ENCODE assay signal across 8 cellular contexts in genomic region chr1:175154595-175155472, GRCh38. TPM values are rescaled to one million over a fixed set of nuclear protein-coding genes. Genes with fewer than 3 reads are reported as not detected.
A peak's percentile ranks its signal among the peaks of the same experiment; 100 is the strongest.
DNase-seq lines count a peak whose midpoint lies in the region; ATAC-seq, FAIRE-seq and TF ChIP-seq lines count a peak whose summit lies in the region.

No MANE protein-coding gene starts in this region.

- no peak overlapping the region for H3K4me3 ChIP-seq in A549
- no peak overlapping the region; a peak in 1 of 4 replicates for H3K4me3 ChIP-seq in SK-N-SH (ENCODE audit: low read depth in 2 of 2, low read length in 1 of 2)
- H3K4me3 ChIP-seq in retinal pigment epithelial cell (ENCODE audit: low read length), result no peak overlapping the region

- no peaks in the 10 kb centered on the region for H4K20me1 ChIP-seq in SK-N-SH (ENCODE audit: insufficient read depth)

- WGBS in A549 (ENCODE audit: missing lambda C conversion rate), result 4% methylated on average over 11 of the region's 11 CpGs
- WGBS in SK-N-SH (ENCODE audit: low lambda C conversion rate), result 12% methylated on average over 11 of the region's 11 CpGs

- intact Hi-C loops in cardiac septum (cut with DNase I), result loop anchor here (5.0 kb wide), 2 partner anchors 67 to 917 kb away; no protein-coding TSS in a partner anchor

- peaks cover 41% of the 10 kb centered on the region for H3K27me3 Mint-ChIP-seq in activated naive CD4-positive, alpha-beta T cell treated with anti-CD3 and anti-CD28 coated beads, Interleukin-2, amount 10 ng/mL, durations not matched to agents 7 days and 5 days

- TF ChIP-seq POLR2A in A549 (IDR thresholded peaks at IDR 0.05; ENCODE audit: low read length), result no peak

- H3K4me3 Mint-ChIP-seq in activated naive CD4-positive, alpha-beta T cell treated with anti-CD3 and anti-CD28 coated beads, Interleukin-2, amount 10 ng/mL, durations not matched to agents 7 days and 5 days, result no peak overlapping the region

- no peaks in the 10 kb centered on the region for H3K36me3 ChIP-seq in SK-N-SH (replicated peaks in 1 of 2; ENCODE audit: control insufficient read depth in 1 of 2, insufficient read depth in 2 of 2, low read length in 1 of 2)

- H3K9ac ChIP-seq in SK-N-SH, result no peak overlapping the region

- H3K27ac ChIP-seq in A549, result no peak overlapping the region
- H3K27ac ChIP-seq in SK-N-SH (ENCODE audit: low read depth in 2 of 2, low read length in 1 of 2), result no peak overlapping the region

- 0 out of 2 replicates have a peak, but pooled peaks cover 10% of the 10 kb centered on the region for H3K27me3 ChIP-seq in SK-N-SH (ENCODE audit: insufficient read depth)

- POLR2A ChIA-PET in A549 (lab: Yijun Ruan, JAX) (interaction anchor here (0.6 kb wide), 1 partner anchor 158 kb away, joined by 3 read pairs; no protein-coding TSS in a partner anchor), SK-N-SH (lab: Yijun Ruan, JAX) (no interaction called here)

- H3K9me3 ChIP-seq in A549 (no peaks in the 10 kb centered on the region), SK-N-SH (no peaks in the 10 kb centered on the region)

- H3K36me3 Mint-ChIP-seq in activated naive CD4-positive, alpha-beta T cell treated with anti-CD3 and anti-CD28 coated beads, Interleukin-2, amount 10 ng/mL, durations not matched to agents 7 days and 5 days, result peaks cover 17% of the 10 kb centered on the region

- TF ChIP-seq RAD21 in A549 (conservative IDR thresholded peaks at IDR 0.05 in 1 of 2, IDR thresholded peaks at IDR 0.05 in 1 of 2), result peak; percentile 71 to 73
- TF ChIP-seq RAD21 in SK-N-SH (IDR thresholded peaks at IDR 0.05; ENCODE audit: low read length), result peak; percentile 87

- TF ChIP-seq CTCF in A549 (IDR thresholded peaks at IDR 0.05) (peak; percentile 84), SK-N-SH (IDR thresholded peaks at IDR 0.05) (peak; percentile 86), retinal pigment epithelial cell (conservative IDR thresholded peaks at IDR 0.05; ENCODE audit: low read depth, low read length) (peak; percentile 93)

- H3K4me2 ChIP-seq in A549, result no peak overlapping the region
- H3K4me2 ChIP-seq in SK-N-SH, result no peak overlapping the region

- H3K9me2 ChIP-seq in SK-N-SH, result no peaks in the 10 kb centered on the region

- H2AFZ ChIP-seq in SK-N-SH (ENCODE audit: low read depth), result no peak overlapping the region

- CTCF ChIA-PET in A549 (lab: Yijun Ruan, JAX) (interaction anchor here (0.5 to 6.3 kb wide), 46 partner anchors 10 to 1730 kb away, joined by 3 to 84 read pairs (median 3); partner anchors contain the start of gene TNR), SK-N-SH (lab: Yijun Ruan, JAX) (interaction anchor here (0.6 to 9.1 kb wide), 66 partner anchors 9 to 1725 kb away, joined by 3 to 176 read pairs (median 4); partner anchors contain the start of genes KIAA0040 and TNR)
- CTCF ChIA-PET in activated naive CD4-positive, alpha-beta T cell treated with anti-CD3 and anti-CD28 coated beads, Interleukin-2, amount 10 ng/mL, durations not matched to agents 7 days and 5 days (lab: Charles Lee), result interaction anchor here (0.7 to 4.1 kb wide), 47 partner anchors 9 to 554 kb away, joined by 3 to 260 read pairs (median 5); partner anchors contain the start of gene KIAA0040

- H3K4me1 Mint-ChIP-seq in activated naive CD4-positive, alpha-beta T cell treated with anti-CD3 and anti-CD28 coated beads, Interleukin-2, amount 10 ng/mL, durations not matched to agents 7 days and 5 days, result peaks cover 12% of the 10 kb centered on the region

- DNase-seq in A549 (ENCODE audit: low read depth in 1 of 2, low spot score in 1 of 2) (peak; percentile 45 to 57), LoVo (ENCODE audit: low spot score) (peak; percentile 61), SK-N-SH (peak; percentile 62), cardiac septum (ENCODE audit: low spot score) (peak; percentile 86), retinal pigment epithelial cell (ENCODE audit: low read depth) (peak; percentile 7)
- peak; percentile 84 for DNase-seq in activated naive CD4-positive, alpha-beta T cell treated with anti-CD3 and anti-CD28 coated beads, Interleukin-2, amount 10 ng/mL, durations not matched to agents 7 days and 5 days

- peak; percentile 52 to 71; a peak in 4 of 6 replicates for ATAC-seq in A549
- peak; percentile 71 for ATAC-seq in GM18499 (IDR thresholded peaks at IDR 0.05; ENCODE audit: insufficient read depth, unreplicated experiment)
- no peak for ATAC-seq in GM21381 (IDR thresholded peaks at IDR 0.05; ENCODE audit: unreplicated experiment)

- H3F3A ChIP-seq in SK-N-SH (replicated peaks; ENCODE audit: insufficient read depth), result no peaks in the 10 kb centered on the region

- TF ChIP-seq EP300 in A549 (IDR thresholded peaks at IDR 0.05), result no peak
- no peak for TF ChIP-seq EP300 in SK-N-SH (IDR thresholded peaks at IDR 0.05; ENCODE audit: borderline replicate concordance in 1 of 2, low read depth in 1 of 2, low read length in 1 of 2)

- no peak overlapping the region for H3K27ac Mint-ChIP-seq in activated naive CD4-positive, alpha-beta T cell treated with anti-CD3 and anti-CD28 coated beads, Interleukin-2, amount 10 ng/mL, durations not matched to agents 7 days and 5 days

- no peak for FAIRE-seq in A549 (lab: Jason Lieb, UNC)

- no peaks in the 10 kb centered on the region for H3K9me3 Mint-ChIP-seq in activated naive CD4-positive, alpha-beta T cell treated with anti-CD3 and anti-CD28 coated beads, Interleukin-2, amount 10 ng/mL, durations not matched to agents 7 days and 5 days

- H3K4me1 ChIP-seq in A549 (no peaks in the 10 kb centered on the region), SK-N-SH (ENCODE audit: control insufficient read depth in 1 of 2, insufficient read depth in 2 of 2, low read depth in 1 of 2, low read length in 1 of 2) (no peaks in the 10 kb centered on the region)

- H3K79me2 ChIP-seq in SK-N-SH (ENCODE audit: insufficient read depth), result no peaks in the 10 kb centered on the region

TF ChIP-seq in A549, 52 proteins besides CTCF, POLR2A, EP300 and RAD21:
- TF ChIP-seq SREBF2 (IDR thresholded peaks at IDR 0.05) (no peak), POLR2AphosphoS2 (conservative IDR thresholded peaks at IDR 0.05; ENCODE audit: low read length) (no peak), RNF2 (IDR thresholded peaks at IDR 0.05; ENCODE audit: borderline replicate concordance, low read depth) (no peak), CEBPB (IDR thresholded peaks at IDR 0.05) (no peak), EHMT2 (IDR thresholded peaks at IDR 0.05; ENCODE audit: low read depth) (no peak), USF2 (IDR thresholded peaks at IDR 0.05) (no peak), SMC3 (IDR thresholded peaks at IDR 0.05) (peak; percentile 77), CBX2 (IDR thresholded peaks at IDR 0.05; ENCODE audit: borderline replicate concordance, low read depth) (no peak), MAZ (IDR thresholded peaks at IDR 0.05; ENCODE audit: borderline replicate concordance, low read depth, low read length) (no peak), NR3C1 (IDR thresholded peaks at IDR 0.05) (no peak), FOSL2 (IDR thresholded peaks at IDR 0.05) (no peak), FOSL2 (CRISPR knock-in tag; IDR thresholded peaks at IDR 0.05) (peak; percentile 31; the same call in 1 of the 2 replicates), ZC3H11A (IDR thresholded peaks at IDR 0.05) (no peak)

TF ChIP-seq in SK-N-SH, 30 proteins besides CTCF, POLR2A, EP300 and RAD21 (continues in another document):
- TF ChIP-seq REST (IDR thresholded peaks at IDR 0.05; ENCODE audit: low read depth, low read length) (no peak), CHD2 (IDR thresholded peaks at IDR 0.05; ENCODE audit: low read length, partially characterized antibody) (peak; percentile 39), FOSL2 (IDR thresholded peaks at IDR 0.05; ENCODE audit: borderline replicate concordance, low read depth) (no peak), SMC3 (IDR thresholded peaks at IDR 0.05; ENCODE audit: low read depth, low read length) (peak; percentile 85), PBX3 (IDR thresholded peaks at IDR 0.05) (no peak)

RNA-seq across cellular contexts. Expression of gene KIAA0040, which starts 37.7 kb away (rescaled TPM):
- 1.1 and 1.4 TPM in 2 replicates for polyA plus RNA-seq in A549 (2011; rRNA removed)
- polyA plus RNA-seq in A549 (2012; cell fraction: cytosol; rRNA removed), result 0.24 and 0.51 TPM in 2 replicates
- polyA plus RNA-seq in A549 (2012; cell fraction: nucleus; rRNA removed), result 0.17 and 0.27 TPM in 2 replicates
- 0.20 to 0.24 TPM (median 0.21 TPM) in 3 replicates for polyA plus RNA-seq in A549 (2017; fragmentation: RNase III; extraction: RNeasy Plus Mini Kit Qiagen cat#74134 plus additional on column Dnase treatment)
- polyA minus RNA-seq in A549 (2011; rRNA and poly(A)+ RNA removed), result 0.73 and 1.1 TPM in 2 replicates
- 0.08 and 0.15 TPM in 2 replicates for polyA plus RNA-seq in SK-N-SH (2012; rRNA removed)
- polyA plus RNA-seq in SK-N-SH (2012; cell fraction: cytosol; rRNA removed), result 0.06 and 0.12 TPM in 2 replicates
- polyA plus RNA-seq in SK-N-SH (2012; cell fraction: nucleus; rRNA removed), result 0.02 TPM in 1 of 2 replicates, not detected in the other
- 9.7 TPM for total RNA-seq in cardiac septum

Comparison
In these comparisons a context has a peak if more than half of its experiments do, and no peak if none do; other contexts are left out.
1. DNase-seq: peak in every context shown above with its lines; median percentile 86 in cardiac septum; 84 in activated naive CD4-positive, alpha-beta T cell treated with anti-CD3 and anti-CD28 coated beads, Interleukin-2, amount 10 ng/mL, durations not matched to agents 7 days and 5 days; 62 in SK-N-SH; 61 in LoVo; 51 in A549; 7 in retinal pigment epithelial cell.
2. Of the 12 proteins assayed by ChIP-seq in both A549 and SK-N-SH: peak only in A549: none; only in SK-N-SH: CHD2; in both: CTCF, RAD21 and SMC3; in neither: 7; mixed calls (peak in some experiments, not most) for 1.